16 cellular contexts compared by ENCODE assay signal in genomic region chr5:76412511-76412910, GRCh38. TPM values are rescaled to one million over a fixed set of nuclear protein-coding genes. Genes with fewer than 3 reads are reported as not detected.
A peak's percentile ranks its signal among the peaks of the same experiment; 100 is the strongest.
DNase-seq lines count a peak whose midpoint lies in the region; ATAC-seq and TF ChIP-seq lines count a peak whose summit lies in the region.
"Had no signal": no experiment of that assay in that cellular context is flagged by ENCODE, and none has a peak within 500 bp of the region (broad histone marks: within the 10 kb centered on the region; RNA-seq: fewer than 3 reads in every experiment).

No MANE protein-coding gene starts in this region.

- H3K27me3 ChIP-seq in BLaER1: no peaks in the 10 kb centered on the region
- H3K27me3 ChIP-seq in CD4-positive, alpha-beta T cell (ENCODE audit: control insufficient read depth, insufficient read depth, low read length): no peaks in the 10 kb centered on the region

- no peak overlapping the region for H3K4me3 Mint-ChIP-seq in CD4-positive, alpha-beta T cell
- H3K4me3 Mint-ChIP-seq in T-helper 17 cell (no peak overlapping the region), immature natural killer cell (peak overlapping the region in 2 of 5 donors; percentile 2 to 17)
- H3K4me3 Mint-ChIP-seq: CD14-positive monocyte had no signal

- H3K9me3 ChIP-seq in BLaER1 (no peaks in the 10 kb centered on the region; the same call in 1 of the 2 replicates), T-helper 17 cell (ENCODE audit: control insufficient read depth, low read length, poor library complexity, severe bottlenecking) (no peaks in the 10 kb centered on the region)
- no peaks in the 10 kb centered on the region for H3K9me3 ChIP-seq in CD4-positive, alpha-beta T cell (ENCODE audit: control insufficient read depth, low read length)

- peaks cover 46% of the 10 kb centered on the region for H3K4me1 ChIP-seq in BLaER1

- POLR2A ChIA-PET in CD4-positive, alpha-beta T cell (lab: Charles Lee): interaction anchor here (0.6 kb wide), 1 partner anchor 13 kb away, joined by 4 read pairs; no protein-coding TSS in a partner anchor

- no peak overlapping the region for H3K4me3 ChIP-seq in BLaER1
- H3K4me3 ChIP-seq: K562 had no signal

- no peak overlapping the region for H3K27ac ChIP-seq in BLaER1
- H3K27ac ChIP-seq in CD4-positive, alpha-beta T cell (ENCODE audit: low read depth, low read length): no peak overlapping the region

- H3K36me3 ChIP-seq in BLaER1: peaks cover 17% of the 10 kb centered on the region; the same call in 1 of the 2 replicates

- peak overlapping the region; percentile 61; the same call in 1 of the 2 replicates for H3K4me2 ChIP-seq in BLaER1

- no peaks in the 10 kb centered on the region for H3K27me3 Mint-ChIP-seq in CD4-positive, alpha-beta T cell
- H3K27me3 Mint-ChIP-seq in T-helper 17 cell: no peaks in the 10 kb centered on the region
- H3K27me3 Mint-ChIP-seq in immature natural killer cell (ENCODE audit: low read depth in 3 of 3): peaks cover 0 to 2% (median 1%) of the 10 kb centered on the region in 3 donors

- H3K9ac ChIP-seq in BLaER1: no peak overlapping the region

- intact Hi-C loops in CD4-positive, alpha-beta T cell (cut with DNase I, micrococcal nuclease): no loop called here

- DNase-seq in CD4-positive, alpha-beta T cell: no peak
- DNase-seq in T-helper 17 cell: no peak
- no peak for DNase-seq in immature natural killer cell
- no peak for DNase-seq in superior temporal gyrus (ENCODE audit: extremely low spot score)
- DNase-seq in midbrain (lab: John Stamatoyannopoulos, UW): no peak
- no peak for DNase-seq in NCI-H1105 (lab: John Stamatoyannopoulos, UW)
- DNase-seq: ACHN, Calu3, DMS 273 treated with DMSO at 0.1 percent for 48 hours, DMS79 treated with DMSO at 0.1 percent for 48 hours, EL, Karpas-422 had no signal

- peak overlapping the region; percentile 59 for H3K27ac Mint-ChIP-seq in CD4-positive, alpha-beta T cell
- H3K27ac Mint-ChIP-seq in T-helper 17 cell (peak overlapping the region; percentile 90), immature natural killer cell (peak overlapping the region; percentile 26 to 81 (median 48))

- H3K36me3 Mint-ChIP-seq in CD4-positive, alpha-beta T cell (ENCODE audit: low read depth): peaks cover 29% of the 10 kb centered on the region
- H3K36me3 Mint-ChIP-seq in T-helper 17 cell (ENCODE audit: low read depth) (peaks cover 5% of the 10 kb centered on the region), immature natural killer cell (no peaks in the 10 kb centered on the region)

- CTCF ChIA-PET in CD4-positive, alpha-beta T cell (lab: Charles Lee): no interaction called here

- H4K20me1 ChIP-seq in BLaER1: peaks cover 51% of the 10 kb centered on the region

- no peaks in the 10 kb centered on the region for H3K9me3 Mint-ChIP-seq in CD4-positive, alpha-beta T cell
- H3K9me3 Mint-ChIP-seq in immature natural killer cell: no peaks in the 10 kb centered on the region
- H3K9me3 Mint-ChIP-seq: CD14-positive monocyte had no signal

- TF ChIP-seq CTCF in CD4-positive, alpha-beta T cell (IDR thresholded peaks at IDR 0.05): no peak

- ATAC-seq in CD4-positive, alpha-beta T cell (ENCODE audit: poor library complexity): no peak
- ATAC-seq in T-helper 17 cell: no peak
- ATAC-seq: HCT116, K562 had no signal

- H3K4me1 Mint-ChIP-seq in CD4-positive, alpha-beta T cell (ENCODE audit: low read depth): peaks cover 80% of the 10 kb centered on the region
- H3K4me1 Mint-ChIP-seq in T-helper 17 cell: peaks cover 64% of the 10 kb centered on the region
- H3K4me1 Mint-ChIP-seq in immature natural killer cell: peaks cover 90 to 97% of the 10 kb centered on the region in 2 donors

RNA-seq across cellular contexts. Expression of gene IQGAP2, which starts 9.4 kb away (rescaled TPM):
- total RNA-seq in CD4-positive, alpha-beta T cell: 10 to 100 TPM; 58.8 TPM
- 100 to 1,000 TPM; 117 to 134 TPM for total RNA-seq in T-helper 17 cell
- 10 to 100 TPM; 38.8 to 92.5 (median 43.6) TPM for polyA plus RNA-seq in immature natural killer cell
